14 cellular contexts compared by ENCODE assay signal in genomic region chr1:158274797-158275196, GRCh38. TPM values are rescaled to one million over a fixed set of nuclear protein-coding genes. Genes with fewer than 3 reads are reported as not detected.
DNase-seq lines count a peak whose midpoint lies in the region; ATAC-seq and TF ChIP-seq lines count a peak whose summit lies in the region.
"Had no signal": no experiment of that assay in that cellular context is flagged by ENCODE, and none has a peak within 500 bp of the region (broad histone marks: within the 10 kb centered on the region; RNA-seq: fewer than 3 reads in every experiment).

No MANE protein-coding gene starts in this region.

- H3K4me1 ChIP-seq in NT2/D1 (ENCODE audit: insufficient read depth, insufficient read length) (peaks cover 3% of the 10 kb centered on the region), right atrium auricular region (no peaks in the 10 kb centered on the region)

- H3K9me3 ChIP-seq in NT2/D1 (ENCODE audit: insufficient read depth, low read length) (peaks cover 8% of the 10 kb centered on the region), right atrium auricular region (peaks cover 0 to 5% of the 10 kb centered on the region in 2 donors)

- peak; percentile 34 for DNase-seq in GDM1 (lab: John Stamatoyannopoulos, UW)
- peak; percentile 15 for DNase-seq in NT2/D1 (ENCODE audit: low read depth, low spot score)
- DNase-seq in right atrium auricular region (ENCODE audit: low spot score), result no peak
- DNase-seq: activated CD8-positive, alpha-beta memory T cell treated with anti-CD3 and anti-CD28 coated beads for 24 hours; activated gamma-delta T cell treated with Interleukin-2 at 50 U/mL for 16 hours; left colon had no signal

- peak; percentile 75 for ATAC-seq in GM19372 (IDR thresholded peaks at IDR 0.05; ENCODE audit: low read depth, unreplicated experiment)
- ATAC-seq in HG02981 (IDR thresholded peaks at IDR 0.05; ENCODE audit: unreplicated experiment), result peak; percentile 90
- no peak for ATAC-seq in HG03521 (IDR thresholded peaks at IDR 0.05; ENCODE audit: unreplicated experiment)
- ATAC-seq in GM21576 (IDR thresholded peaks at IDR 0.05; ENCODE audit: unreplicated experiment), result no peak
- ATAC-seq in GM21737 (IDR thresholded peaks at IDR 0.05; ENCODE audit: unreplicated experiment), result no peak
- ATAC-seq: left colon had no signal

- no peaks in the 10 kb centered on the region for H3K27me3 ChIP-seq in NT2/D1 (ENCODE audit: insufficient read depth, insufficient read length)
- no peaks in the 10 kb centered on the region for H3K27me3 ChIP-seq in right atrium auricular region
- H3K27me3 ChIP-seq: hepatocyte had no signal

- H3K27ac ChIP-seq in right atrium auricular region, result no peak overlapping the region
- H3K27ac ChIP-seq: hepatocyte had no signal

- H3K36me3 ChIP-seq in NT2/D1 (ENCODE audit: insufficient read depth, insufficient read length, low read length) (no peaks in the 10 kb centered on the region), right atrium auricular region (no peaks in the 10 kb centered on the region)

- no peak overlapping the region for H3K9ac ChIP-seq in NT2/D1 (ENCODE audit: insufficient read length, low read depth)

- no peak for TF ChIP-seq CTCF in right atrium auricular region (IDR thresholded peaks at IDR 0.05)

- no peak overlapping the region for H3K4me3 ChIP-seq in NT2/D1 (ENCODE audit: insufficient read length, low read depth)
- no peak overlapping the region for H3K4me3 ChIP-seq in right atrium auricular region
- H3K4me3 ChIP-seq: hepatocyte had no signal

RNA-seq across cellular contexts. Expression of gene CD1C, which starts 14.9 kb away (rescaled TPM):
- total RNA-seq in right atrium auricular region, result under 1 TPM; 0.31 to 0.44 TPM
- total RNA-seq: dermis microvascular lymphatic vessel endothelial cell, hepatocyte, M059J had no signal

RNA-seq across cellular contexts. Expression of gene CD1A, which starts 20.6 kb away (rescaled TPM):
- not detected for total RNA-seq in right atrium auricular region
- total RNA-seq: dermis microvascular lymphatic vessel endothelial cell, hepatocyte, left colon, M059J had no signal

RNA-seq across cellular contexts. Expression of gene CD1B, which starts 56.5 kb away (rescaled TPM):
- total RNA-seq in right atrium auricular region, result not detected
- total RNA-seq: dermis microvascular lymphatic vessel endothelial cell, hepatocyte, left colon, M059J had no signal

Comparison
In these comparisons a context has a peak if more than half of its experiments do, and no peak if none do; other contexts are left out.
1. ATAC-seq: peak in GM19372 (single experiment) and HG02981 (single experiment); none in HG03521 (single experiment), GM21576 (single experiment) and GM21737 (single experiment).